Comparison of ENCODE assay signal across 8 cellular contexts in genomic region chr16:15650019-15650697, GRCh38. TPM values are rescaled to one million over a fixed set of nuclear protein-coding genes. Genes with fewer than 3 reads are reported as not detected.
A peak's percentile ranks its signal among the peaks of the same experiment; 100 is the strongest.
DNase-seq lines count a peak whose midpoint lies in the region; ATAC-seq, FAIRE-seq and TF ChIP-seq lines count a peak whose summit lies in the region.

Gene NDE1, plus strand, starts transcription at chr16:15650245. Its CDS starts 14,534 bp downstream, at chr16:15664779.

- H3K27ac ChIP-seq in prostate gland: peak within 1 kb of the TSS; percentile 91 to 94
- peak within 1 kb of the TSS; percentile 86 for H3K27ac ChIP-seq in upper lobe of right lung

- peak within 1 kb of the TSS; percentile 100 for H3K4me3 Mint-ChIP-seq in T-helper 17 cell

- peak; percentile 89 for DNase-seq in GM12892 (ENCODE audit: insufficient read length)
- peak; percentile 83 for DNase-seq in NCI-H1436 (lab: John Stamatoyannopoulos, UW)
- peak; percentile 70 to 88 (median 86) for DNase-seq in T-helper 17 cell
- DNase-seq in amniotic stem cell (lab: John Stamatoyannopoulos, UW): peak; percentile 86
- DNase-seq in left ventricle myocardium superior: peak; percentile 96
- DNase-seq in prostate gland (ENCODE audit: low spot score): peak; percentile 95
- peak; percentile 96 for DNase-seq in upper lobe of right lung

- H3K4me1 ChIP-seq in prostate gland (replicated peaks): no peaks in the 10 kb centered on the region
- peaks cover 18% of the 10 kb centered on the region for H3K4me1 ChIP-seq in upper lobe of right lung

- peak within 1 kb of the TSS; percentile 88 to 92 for H3K4me3 ChIP-seq in prostate gland
- H3K4me3 ChIP-seq in upper lobe of right lung: peak within 1 kb of the TSS; percentile 99

- intact Hi-C loops in left ventricle myocardium superior (cut with micrococcal nuclease): no loop called here
- intact Hi-C loops in prostate gland (cut with DNase I): loop anchor here (2.0 kb wide), 1 partner anchor 23 kb away; no protein-coding TSS in a partner anchor
- intact Hi-C loops in upper lobe of right lung (cut with DNase I): no loop called here

- peak within 1 kb of the TSS; percentile 97 for H3K27ac Mint-ChIP-seq in T-helper 17 cell

- H3K36me3 ChIP-seq in prostate gland (no peaks in the 10 kb centered on the region), upper lobe of right lung (no peaks in the 10 kb centered on the region)

- peaks cover 5% of the 10 kb centered on the region for H3K36me3 Mint-ChIP-seq in T-helper 17 cell (ENCODE audit: low read depth)

- ATAC-seq in HG02678 (IDR thresholded peaks at IDR 0.05; ENCODE audit: unreplicated experiment) (peak; percentile 83), T-helper 17 cell (peak; percentile 94), left ventricle myocardium superior (peak; percentile 99), upper lobe of right lung (peak; percentile 100)

- no peaks in the 10 kb centered on the region for H3K27me3 ChIP-seq in prostate gland (replicated peaks; ENCODE audit: insufficient read depth)
- H3K27me3 ChIP-seq in upper lobe of right lung: no peaks in the 10 kb centered on the region

- peaks cover 30% of the 10 kb centered on the region for H3K4me1 Mint-ChIP-seq in T-helper 17 cell

- no peaks in the 10 kb centered on the region for H3K27me3 Mint-ChIP-seq in T-helper 17 cell

- FAIRE-seq in GM12892 (lab: Jason Lieb, UNC): peak; percentile 76

- TF ChIP-seq POLR2A in GM12892 (IDR thresholded peaks at IDR 0.05; ENCODE audit: low read depth, low read length) (peak; percentile 62), prostate gland (IDR thresholded peaks at IDR 0.05) (peak; percentile 83)

- H3K9me3 ChIP-seq in T-helper 17 cell (ENCODE audit: control insufficient read depth, low read length, poor library complexity, severe bottlenecking) (no peaks in the 10 kb centered on the region), prostate gland (no peaks in the 10 kb centered on the region), upper lobe of right lung (no peaks in the 10 kb centered on the region)

- 0% methylated on average over 34 of the region's 71 CpGs for WGBS in prostate gland

- no peak for TF ChIP-seq CTCF in prostate gland (IDR thresholded peaks at IDR 0.05)
- no peak for TF ChIP-seq CTCF in upper lobe of right lung (IDR thresholded peaks at IDR 0.05)

RNA-seq across cellular contexts. Expression of gene NDE1, which starts in this region (rescaled TPM):
- polyA plus RNA-seq in GM12892 (2012; ENCODE audit: missing spikeins): 75.8 TPM
- 100 to 1,000 TPM; 122 to 123 TPM for total RNA-seq in T-helper 17 cell
- 17.2 TPM for total RNA-seq in left ventricle myocardium superior
- total RNA-seq in prostate gland: 10 to 100 TPM; 34.3 to 39.3 TPM
- total RNA-seq in upper lobe of right lung: 28.9 TPM

Comparison
In these comparisons a context has a peak if more than half of its experiments do, and no peak if none do; other contexts are left out.
1. Peak in every context shown above with its lines: DNase-seq, ATAC-seq, H3K4me3 ChIP-seq and H3K27ac ChIP-seq.